14 cellular contexts compared by ENCODE assay signal in the genomic region with DNA sequence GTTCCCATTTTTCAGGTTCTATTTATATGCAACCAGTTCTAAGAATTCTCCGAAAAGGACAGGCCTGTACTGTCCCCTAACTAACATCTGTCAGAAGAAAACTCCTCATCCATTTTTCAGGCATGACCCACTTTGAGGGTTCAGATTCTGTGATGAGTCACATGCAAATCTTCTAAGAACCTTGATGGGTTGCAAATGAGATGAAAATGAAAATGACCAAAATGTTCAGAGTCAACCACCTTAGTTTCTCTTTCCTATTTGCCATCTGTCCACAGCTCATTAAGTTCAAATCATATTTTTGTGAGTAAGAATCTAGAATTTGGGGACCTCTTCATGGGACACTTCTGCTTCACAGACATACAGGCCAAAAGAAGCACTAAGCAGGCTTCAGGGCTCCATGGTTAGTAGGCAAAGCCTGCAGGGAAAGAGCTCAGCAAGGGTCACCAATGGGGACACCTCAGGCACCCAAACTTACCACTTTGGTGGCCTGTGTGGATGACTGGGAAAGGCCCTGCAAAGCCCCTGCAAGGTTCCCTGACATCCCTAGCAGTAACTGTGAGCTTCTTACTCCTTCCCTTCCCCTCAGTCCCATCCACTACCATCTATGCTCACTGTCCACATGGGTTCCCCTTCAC.
A peak's percentile ranks its signal among the peaks of the same experiment; 100 is the strongest.
DNase-seq lines count a peak whose midpoint lies in the region; ATAC-seq, FAIRE-seq and TF ChIP-seq lines count a peak whose summit lies in the region.
"Had no signal": no experiment of that assay in that cellular context is flagged by ENCODE, and none has a peak within 500 bp of the region (broad histone marks: within the 10 kb centered on the region; RNA-seq: fewer than 3 reads in every experiment).

No MANE protein-coding gene starts in this region.

- no peak overlapping the region for H3K4me3 Mint-ChIP-seq in nephron progenitor cell
- H3K4me3 Mint-ChIP-seq: CD4-positive, alpha-beta T cell had no signal

- no peak for TF ChIP-seq POLR2A in transverse colon (IDR thresholded peaks at IDR 0.05)

- no peak for TF ChIP-seq EP300 in transverse colon (IDR thresholded peaks at IDR 0.05; ENCODE audit: low read depth)

- WGBS in transverse colon (ENCODE audit: low coverage in 1 of 2), 2 donors = 80 to 88% methylated on average over 1 of the region's 1 CpG

- ATAC-seq in HG02884 (IDR thresholded peaks at IDR 0.05; ENCODE audit: unreplicated experiment) (peak; percentile 61), left colon (no peak)
- ATAC-seq: right lobe of liver had no signal

- intact Hi-C loops in left colon (cut with DNase I, micrococcal nuclease) (no loop called here), transverse colon (cut with DNase I; ENCODE audit: low total_unique reads) (no loop called here)

- TF ChIP-seq CTCF in GM12865 (IDR thresholded peaks at IDR 0.05; ENCODE audit: insufficient read depth, low read depth, low read length, missing control alignments) (no peak), nephron progenitor cell (IDR thresholded peaks at IDR 0.05) (no peak), transverse colon (IDR thresholded peaks at IDR 0.05) (no peak)

- peak; percentile 88 for DNase-seq in GM12865 (ENCODE audit: low read depth)
- DNase-seq in GM19239 (ENCODE audit: insufficient read length, low spot score) = peak; percentile 28
- peak; percentile 66 for DNase-seq in NAMALWA (ENCODE audit: low spot score)
- DNase-seq in nephron progenitor cell = no peak
- DNase-seq in DMS114 treated with DMSO at 0.1 percent for 48 hours (lab: John Stamatoyannopoulos, UW; ENCODE audit: unreplicated experiment) = no peak
- no peak for DNase-seq in left colon
- no peak for DNase-seq in transverse colon
- DNase-seq: activated effector memory CD4-positive, alpha-beta T cell treated with Interleukin-2 at 50 U/mL for 16 hours; CD4-positive, alpha-beta T cell; NCI-H1105 treated with DMSO at 0.1 percent for 48 hours; right lobe of liver; SHP77 had no signal

- H3K4me3 ChIP-seq in GM12865 (ENCODE audit: low read depth, low read length) (no peak overlapping the region), transverse colon (no peak overlapping the region)
- H3K4me3 ChIP-seq: right lobe of liver had no signal

- H3K36me3 ChIP-seq in transverse colon = no peaks in the 10 kb centered on the region
- H3K36me3 ChIP-seq: right lobe of liver had no signal

- H3K9me3 Mint-ChIP-seq in nephron progenitor cell = no peaks in the 10 kb centered on the region
- H3K9me3 Mint-ChIP-seq: CD4-positive, alpha-beta T cell had no signal

- peak overlapping the region in 1 of 4 donors; percentile 23 for H3K27ac ChIP-seq in transverse colon
- H3K27ac ChIP-seq: right lobe of liver had no signal

- peaks cover 17% of the 10 kb centered on the region for H3K4me1 Mint-ChIP-seq in nephron progenitor cell

- H3K36me3 Mint-ChIP-seq in nephron progenitor cell (ENCODE audit: low read depth) = no peaks in the 10 kb centered on the region

- FAIRE-seq in GM19239 (lab: Jason Lieb, UNC) = peak; percentile 97
- FAIRE-seq: H1 had no signal

- H3K9me3 ChIP-seq in transverse colon = no peaks in the 10 kb centered on the region
- H3K9me3 ChIP-seq: right lobe of liver had no signal

- no peak overlapping the region for H3K27ac Mint-ChIP-seq in nephron progenitor cell
- H3K27ac Mint-ChIP-seq: CD4-positive, alpha-beta T cell had no signal

- in situ Hi-C loops in transverse colon (cut with MboI; ENCODE audit: low pct_ligation_motif_present in 1 of 4, low pct_unique_long_range_greater_than_20kb in 1 of 4, low sequenced_read_pairs in 3 of 4) = no loop called here

- H3K27me3 ChIP-seq in transverse colon = no peaks in the 10 kb centered on the region
- H3K27me3 ChIP-seq: right lobe of liver had no signal

- peaks cover 18% of the 10 kb centered on the region for H3K27me3 Mint-ChIP-seq in nephron progenitor cell (ENCODE audit: low read depth, poor library complexity)

- no peaks in the 10 kb centered on the region for H3K4me1 ChIP-seq in transverse colon
- H3K4me1 ChIP-seq: right lobe of liver had no signal

Comparison
In these comparisons a context has a peak if more than half of its experiments do, and no peak if none do; other contexts are left out.
1. DNase-seq: peak in GM12865 (single experiment), GM19239 (single experiment) and NAMALWA (single experiment); none in nephron progenitor cell (single experiment), DMS114 treated with DMSO at 0.1 percent for 48 hours (single experiment), left colon (0 of 2) and transverse colon (single experiment).